ENCODE assay signal across 14 cellular contexts in the genomic region with DNA sequence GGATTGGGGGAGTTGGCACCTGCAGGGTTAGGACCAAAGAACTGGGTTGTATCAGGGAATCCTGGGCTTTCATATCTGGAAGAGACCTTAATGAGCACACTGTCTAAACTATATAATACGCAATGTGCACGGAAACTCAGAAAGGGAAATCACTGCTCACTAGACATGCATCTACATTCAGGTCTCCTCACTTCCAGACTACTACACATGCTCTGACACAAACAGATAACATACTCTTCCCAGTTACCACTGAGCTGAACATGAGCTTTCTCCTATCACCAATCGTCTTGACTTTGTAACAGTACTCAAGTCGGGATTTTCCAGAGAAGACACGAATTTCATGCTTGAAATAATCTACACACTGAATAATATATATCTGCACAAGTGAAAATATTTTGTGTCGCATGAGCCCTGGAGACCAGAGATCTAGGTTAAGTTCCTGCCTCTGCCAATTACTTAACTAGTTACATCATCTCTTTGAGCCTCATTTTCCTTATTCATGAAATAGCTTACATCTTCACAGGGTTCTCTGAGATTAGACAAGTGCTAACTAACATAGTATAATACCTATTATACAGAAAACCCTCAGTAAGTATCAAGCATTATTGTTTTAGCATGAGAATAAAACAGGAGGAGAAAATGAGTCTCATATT.
DNase-seq lines count a peak whose midpoint lies in the region; ATAC-seq and TF ChIP-seq lines count a peak whose summit lies in the region.
"Had no signal": no experiment of that assay in that cellular context is flagged by ENCODE, and none has a peak within 500 bp of the region (broad histone marks: within the 10 kb centered on the region; RNA-seq: fewer than 3 reads in every experiment).

No MANE protein-coding gene starts in this region.

- no peak for TF ChIP-seq POLR2A in spleen (IDR thresholded peaks at IDR 0.05)

- H3K4me3 ChIP-seq in spleen: no peak overlapping the region
- H3K4me3 ChIP-seq: tibial artery had no signal

- no peak for DNase-seq in activated CD4-positive, alpha-beta T cell treated with anti-CD3 and anti-CD28 coated beads for 36 hours
- DNase-seq in activated CD4-positive, alpha-beta T cell treated with anti-CD3 and anti-CD28 coated beads, Interleukin-2, amount 50 U/mL, for 48 hours: no peak
- DNase-seq in NAMALWA (ENCODE audit: low spot score) (peak; percentile 20), spleen (no peak), LoVo (ENCODE audit: low spot score) (no peak)
- DNase-seq: activated CD4-positive, alpha-beta T cell treated with anti-CD3 and anti-CD28 coated beads for 4 hours; foreskin keratinocyte; NCI-H187 treated with DMSO at 0.1 percent for 48 hours; NCI-H774; tibial artery had no signal

- whole genome bisulfite sequencing in spleen, 5 donors: 77 to 89% (median 84%) methylated on average over 6 of the region's 6 CpGs

- no peak for TF ChIP-seq CTCF in spleen (IDR thresholded peaks at IDR 0.05 in 8 of 11, conservative IDR thresholded peaks at IDR 0.05 in 3 of 11)

- no peaks in the 10 kb centered on the region for H3K9me3 ChIP-seq in spleen
- H3K9me3 ChIP-seq: tibial artery had no signal

- H3K27me3 Mint-ChIP-seq in activated CD4-positive, alpha-beta T cell treated with anti-CD3 and anti-CD28 coated beads for 36 hours: no peaks in the 10 kb centered on the region

- no peak overlapping the region for H3K4me3 Mint-ChIP-seq in activated CD4-positive, alpha-beta T cell treated with anti-CD3 and anti-CD28 coated beads for 36 hours

- no peaks in the 10 kb centered on the region for H3K9me3 Mint-ChIP-seq in activated CD4-positive, alpha-beta T cell treated with anti-CD3 and anti-CD28 coated beads for 36 hours (ENCODE audit: low read depth)

- intact Hi-C loops in activated CD4-positive, alpha-beta T cell treated with anti-CD3 and anti-CD28 coated beads for 36 hours (cut with DNase I, micrococcal nuclease): no loop called here
- intact Hi-C loops in spleen (cut with DNase I; ENCODE audit: low total_unique reads): loop anchor here (10.0 kb wide), 1 partner anchor 100 kb away; the partner anchor contains the start of gene JAK1

- H3K27ac ChIP-seq in cingulate gyrus (ENCODE audit: low read depth, low read length): peak overlapping the region; percentile 16
- H3K27ac ChIP-seq in spleen: peak overlapping the region; percentile 45 to 85 (median 78)
- H3K27ac ChIP-seq: foreskin keratinocyte, KMS-11, tibial artery had no signal

- H3K27me3 ChIP-seq in spleen (replicated peaks in 1 of 7): no peaks in the 10 kb centered on the region
- H3K27me3 ChIP-seq: foreskin keratinocyte, tibial artery had no signal

- CTCF ChIA-PET in activated CD4-positive, alpha-beta T cell treated with anti-CD3 and anti-CD28 coated beads for 36 hours (lab: Charles Lee): interaction anchor here (1.2 kb wide), 1 partner anchor 190 kb away, joined by 4 read pairs; no protein-coding TSS in a partner anchor

- ATAC-seq in activated CD4-positive, alpha-beta T cell treated with anti-CD3 and anti-CD28 coated beads for 36 hours: no peak
- ATAC-seq in HG02623 (IDR thresholded peaks at IDR 0.05; ENCODE audit: unreplicated experiment) (no peak), HG02763 (IDR thresholded peaks at IDR 0.05; ENCODE audit: unreplicated experiment) (no peak)
- ATAC-seq: foreskin keratinocyte had no signal

- peak overlapping the region; percentile 49 for H3K27ac Mint-ChIP-seq in activated CD4-positive, alpha-beta T cell treated with anti-CD3 and anti-CD28 coated beads for 36 hours

- POLR2A ChIA-PET in activated CD4-positive, alpha-beta T cell treated with anti-CD3 and anti-CD28 coated beads for 36 hours (lab: Charles Lee): no interaction called here

- peaks cover 32 to 74% (median 54%) of the 10 kb centered on the region in 6 donors for H3K4me1 ChIP-seq in spleen
- H3K4me1 ChIP-seq: foreskin keratinocyte, tibial artery had no signal

- peaks cover 49% of the 10 kb centered on the region for H3K36me3 Mint-ChIP-seq in activated CD4-positive, alpha-beta T cell treated with anti-CD3 and anti-CD28 coated beads for 36 hours (ENCODE audit: low read depth)

- peaks cover 0 to 98% (median 44%) of the 10 kb centered on the region in 6 donors for H3K36me3 ChIP-seq in spleen

- H3K4me1 Mint-ChIP-seq in activated CD4-positive, alpha-beta T cell treated with anti-CD3 and anti-CD28 coated beads for 36 hours: peaks cover 18% of the 10 kb centered on the region
